Comparison of ENCODE assay signal across 10 cellular contexts in the genomic region with DNA sequence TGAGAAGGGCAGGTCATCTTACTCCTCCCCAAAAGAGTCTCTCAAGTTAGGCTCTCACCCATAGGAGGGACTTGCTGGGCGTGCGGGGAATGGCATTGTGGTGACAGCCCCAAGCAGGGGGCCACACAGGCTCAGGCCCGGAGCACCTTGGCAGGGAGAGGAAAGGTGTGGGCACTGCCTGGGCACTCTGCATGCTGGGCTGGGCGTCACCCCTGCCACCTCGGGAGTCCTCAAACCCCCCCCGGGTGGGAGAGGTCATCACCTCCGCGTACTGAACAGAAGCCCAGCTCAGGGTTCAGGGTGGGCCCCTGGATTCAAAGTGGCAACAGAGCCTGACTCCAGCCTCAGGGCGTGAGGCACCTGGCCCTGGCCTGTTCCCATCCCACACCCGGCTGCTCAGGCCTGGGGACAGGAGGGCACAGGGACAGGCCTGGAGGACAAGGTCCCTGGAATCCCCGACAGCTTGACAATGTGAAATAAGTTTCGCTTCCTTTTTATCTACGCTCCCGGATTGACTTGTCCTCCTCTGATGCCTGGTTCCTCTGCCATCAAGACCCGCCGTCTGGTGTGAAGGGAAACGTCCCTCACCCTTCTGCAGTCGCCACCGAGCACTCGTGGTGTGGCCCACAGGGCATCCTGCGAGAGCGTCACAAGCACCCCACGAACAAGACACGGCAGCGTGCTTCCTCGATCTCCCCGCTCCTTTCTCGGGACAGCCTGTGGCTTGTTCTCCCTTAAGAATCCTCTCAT.
DNase-seq lines count a peak whose midpoint lies in the region; ATAC-seq, FAIRE-seq and TF ChIP-seq lines count a peak whose summit lies in the region.
"Had no signal": no experiment of that assay in that cellular context is flagged by ENCODE, and none has a peak within 500 bp of the region (broad histone marks: within the 10 kb centered on the region; RNA-seq: fewer than 3 reads in every experiment).

No MANE protein-coding gene starts in this region.

- H3K4me3 ChIP-seq in GM12865 (ENCODE audit: low read depth, low read length) (no peak overlapping the region), esophagus muscularis mucosa (no peak overlapping the region), rectal smooth muscle tissue (ENCODE audit: low read length) (no peak overlapping the region), breast epithelium (no peak overlapping the region)

- TF ChIP-seq POLR2A in esophagus muscularis mucosa (IDR thresholded peaks at IDR 0.05; ENCODE audit: low read depth) = no peak
- no peak for TF ChIP-seq POLR2A in breast epithelium (IDR thresholded peaks at IDR 0.05)

- ATAC-seq in HG03103 (IDR thresholded peaks at IDR 0.05; ENCODE audit: low read depth, unreplicated experiment) = peak; percentile 50
- ATAC-seq: foreskin keratinocyte had no signal

- DNase-seq in GM12865 (ENCODE audit: low read depth) = peak; percentile 59
- no peak for DNase-seq in esophagus muscularis mucosa (ENCODE audit: extremely low spot score)
- no peak for DNase-seq in D721Med (ENCODE audit: insufficient read length, low spot score)
- DNase-seq in nucleus accumbens (lab: John Stamatoyannopoulos, UW) = no peak
- no peak for DNase-seq in breast epithelium (ENCODE audit: low spot score in 2 of 2)
- no peak for DNase-seq in A172 (ENCODE audit: low spot score)
- DNase-seq: foreskin keratinocyte had no signal

- no peaks in the 10 kb centered on the region for H3K27me3 ChIP-seq in esophagus muscularis mucosa
- H3K27me3 ChIP-seq in rectal smooth muscle tissue (ENCODE audit: control insufficient read depth, insufficient read depth, low read length) = no peaks in the 10 kb centered on the region
- H3K27me3 ChIP-seq in breast epithelium = no peaks in the 10 kb centered on the region
- H3K27me3 ChIP-seq: foreskin keratinocyte had no signal

- peak overlapping the region; percentile 15 to 92 (median 86) for H3K27ac ChIP-seq in esophagus muscularis mucosa (replicated peaks in 1 of 4)
- H3K27ac ChIP-seq in rectal smooth muscle tissue (ENCODE audit: low read depth, low read length) = peak overlapping the region; percentile 54
- no peak overlapping the region for H3K27ac ChIP-seq in breast epithelium
- H3K27ac ChIP-seq: foreskin keratinocyte had no signal

- no peak for TF ChIP-seq CTCF in GM12865 (IDR thresholded peaks at IDR 0.05; ENCODE audit: insufficient read depth, low read depth, low read length, missing control alignments)
- TF ChIP-seq CTCF in esophagus muscularis mucosa (IDR thresholded peaks at IDR 0.05) = no peak
- TF ChIP-seq CTCF in D721Med (IDR thresholded peaks at IDR 0.05; ENCODE audit: insufficient read depth, missing control alignments) = no peak
- no peak for TF ChIP-seq CTCF in breast epithelium (IDR thresholded peaks at IDR 0.05)

- TF ChIP-seq EP300 in esophagus muscularis mucosa (IDR thresholded peaks at IDR 0.05) = no peak

- no peak for FAIRE-seq in D721Med (lab: Jason Lieb, UNC)
- FAIRE-seq: GM19239 had no signal

- no peak overlapping the region for H3K9ac ChIP-seq in rectal smooth muscle tissue (ENCODE audit: low read length)

- intact Hi-C loops in esophagus muscularis mucosa (cut with DNase I) (no loop called here), breast epithelium (cut with DNase I; ENCODE audit: low total_unique reads) (no loop called here)

- no peaks in the 10 kb centered on the region for H3K36me3 ChIP-seq in esophagus muscularis mucosa
- H3K36me3 ChIP-seq in rectal smooth muscle tissue (ENCODE audit: control insufficient read depth, insufficient read depth, low read length) = no peaks in the 10 kb centered on the region
- H3K36me3 ChIP-seq in breast epithelium = no peaks in the 10 kb centered on the region

- H3K9me3 ChIP-seq in esophagus muscularis mucosa = no peaks in the 10 kb centered on the region
- H3K9me3 ChIP-seq in breast epithelium = no peaks in the 10 kb centered on the region

- H3K4me1 ChIP-seq in esophagus muscularis mucosa (peaks cover 79 to 100% (median 100%) of the 10 kb centered on the region in 4 donors), rectal smooth muscle tissue (ENCODE audit: control insufficient read depth, insufficient read depth, low read length) (peaks cover 59% of the 10 kb centered on the region), breast epithelium (peaks cover 0 to 7% of the 10 kb centered on the region in 2 donors)
- H3K4me1 ChIP-seq: foreskin keratinocyte had no signal

- 81% methylated on average over 28 of the region's 28 CpGs for WGBS in esophagus muscularis mucosa

Comparison
In these comparisons a context has a peak if more than half of its experiments do, and no peak if none do; other contexts are left out.
1. H3K27ac ChIP-seq: peak in esophagus muscularis mucosa (4 of 4) and rectal smooth muscle tissue (single experiment); none in breast epithelium (0 of 2).